Comparison of ENCODE assay signal across 23 cellular contexts in the genomic region with DNA sequence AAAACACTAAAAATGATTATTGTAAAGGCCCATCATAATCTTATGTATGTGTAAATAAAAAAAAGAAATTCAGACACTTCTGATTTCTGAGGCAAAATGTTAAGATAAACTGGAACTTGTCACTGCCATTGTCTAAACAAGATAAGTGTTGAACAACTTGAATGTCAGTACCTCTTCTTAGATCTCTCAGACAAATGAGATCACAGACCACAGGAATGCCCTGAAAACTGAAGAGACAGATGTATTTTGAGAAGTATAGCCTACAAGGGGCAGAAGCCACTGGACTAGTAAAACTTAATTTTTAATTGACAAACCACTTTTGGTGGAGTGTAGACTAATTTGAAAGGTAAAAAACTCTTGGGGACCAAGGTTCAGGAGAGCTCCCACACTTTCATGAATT.
"Had no signal": no experiment of that assay in that cellular context is flagged by ENCODE, and none has a peak within 500 bp of the region (broad histone marks: within the 10 kb centered on the region; RNA-seq: fewer than 3 reads in every experiment).

No MANE protein-coding gene starts in this region.

- H3K4me3 ChIP-seq: left lung, lung, neural progenitor cell, ovary, psoas muscle, stomach, suprapubic skin, tibial nerve had no signal

- H3K27ac ChIP-seq: left lung, neural progenitor cell, ovary, psoas muscle, stomach, suprapubic skin, tibial nerve had no signal

- H3K4me2 ChIP-seq: neural progenitor cell had no signal

- H3K36me3 ChIP-seq: left lung, neural progenitor cell, ovary, stomach, suprapubic skin, tibial nerve had no signal

- H3K9me3 ChIP-seq: left lung, ovary, psoas muscle, stomach, suprapubic skin, tibial nerve had no signal

- H3K9ac ChIP-seq: neural progenitor cell had no signal

- DNase-seq: activated CD8-positive, alpha-beta memory T cell treated with anti-CD3 and anti-CD28 coated beads, Interleukin-2, amount 50 U/mL, for 4 hours; activated naive CD4-positive, alpha-beta T cell treated with Interleukin-2 at 50 U/mL for 16 hours; activated naive CD8-positive, alpha-beta T cell treated with anti-CD3 and anti-CD28 coated beads, Interleukin-2, amount 10 ng/mL, durations not matched to agents 7 days and 5 days; activated T-cell treated with anti-CD3 and anti-CD28 coated beads, Interleukin-2, amount 50 U/mL, for 24 hours; amygdala; central memory CD4-positive, alpha-beta T cell; effector memory CD4-positive, alpha-beta T cell; head of caudate nucleus; left lung; naive thymus-derived CD8-positive, alpha-beta T cell; ovary; psoas muscle; right cardiac atrium; stimulated activated CD4-positive, alpha-beta T cell treated with anti-CD3 and anti-CD28 coated beads, Interleukin-1b, Interleukin-23, amount 100 ng/mL, for 48 hours; stomach; T-helper 1 cell had no signal

- ATAC-seq: esophagus mucosa; left lung; naive thymus-derived CD8-positive, alpha-beta T cell; psoas muscle; right cardiac atrium; stimulated activated effector memory CD8-positive, alpha-beta T cell treated with anti-CD3 and anti-CD28 coated beads, Interleukin-12 subunit alpha, Interleukin-12 subunit beta, amount 100 ng/mL, for 72 hours; WTC11 had no signal

- H3K4me1 ChIP-seq: left lung, neural progenitor cell, psoas muscle, stomach, suprapubic skin, tibial nerve had no signal

- H2AFZ ChIP-seq: neural progenitor cell had no signal

- H3K27me3 ChIP-seq: left lung, neural progenitor cell, ovary, stomach, suprapubic skin, tibial nerve had no signal
